1 cellular context compared by ENCODE assay signal in the genomic region with DNA sequence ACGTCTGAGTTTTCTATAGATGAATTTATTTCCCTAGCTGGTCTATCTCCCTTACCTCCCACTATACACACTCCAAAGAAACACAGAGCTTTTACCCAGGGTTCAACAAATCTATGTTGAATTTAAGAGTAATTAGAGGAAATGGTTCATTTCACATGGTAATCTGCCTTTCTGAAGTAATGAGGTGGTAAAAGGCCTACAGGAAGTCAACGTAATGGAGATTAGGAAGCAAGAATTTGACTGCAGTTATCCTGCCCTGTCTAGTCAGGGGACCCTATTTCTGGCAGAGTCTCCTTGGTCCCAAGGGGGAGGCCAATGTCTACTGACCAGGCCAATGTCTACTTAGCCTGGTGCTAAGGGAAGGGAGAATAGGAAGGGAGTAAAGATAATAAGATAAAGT.
TF ChIP-seq lines count a peak whose summit lies in the region.

No MANE protein-coding gene starts in this region.

TF ChIP-seq in WTC11, 78 proteins besides CTCF, POLR2A, EP300 and RAD21 (continued from another document):
- TF ChIP-seq, protein P1, sequence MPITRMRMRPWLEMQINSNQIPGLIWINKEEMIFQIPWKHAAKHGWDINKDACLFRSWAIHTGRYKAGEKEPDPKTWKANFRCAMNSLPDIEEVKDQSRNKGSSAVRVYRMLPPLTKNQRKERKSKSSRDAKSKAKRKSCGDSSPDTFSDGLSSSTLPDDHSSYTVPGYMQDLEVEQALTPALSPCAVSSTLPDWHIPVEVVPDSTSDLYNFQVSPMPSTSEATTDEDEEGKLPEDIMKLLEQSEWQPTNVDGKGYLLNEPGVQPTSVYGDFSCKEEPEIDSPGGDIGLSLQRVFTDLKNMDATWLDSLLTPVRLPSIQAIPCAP (CRISPR knock-in tag; IDR thresholded peaks at IDR 0.05), result no peak
- no peak for TF ChIP-seq CBFB (CRISPR knock-in tag; IDR thresholded peaks at IDR 0.05; ENCODE audit: low read depth)
- TF ChIP-seq, protein P2, sequence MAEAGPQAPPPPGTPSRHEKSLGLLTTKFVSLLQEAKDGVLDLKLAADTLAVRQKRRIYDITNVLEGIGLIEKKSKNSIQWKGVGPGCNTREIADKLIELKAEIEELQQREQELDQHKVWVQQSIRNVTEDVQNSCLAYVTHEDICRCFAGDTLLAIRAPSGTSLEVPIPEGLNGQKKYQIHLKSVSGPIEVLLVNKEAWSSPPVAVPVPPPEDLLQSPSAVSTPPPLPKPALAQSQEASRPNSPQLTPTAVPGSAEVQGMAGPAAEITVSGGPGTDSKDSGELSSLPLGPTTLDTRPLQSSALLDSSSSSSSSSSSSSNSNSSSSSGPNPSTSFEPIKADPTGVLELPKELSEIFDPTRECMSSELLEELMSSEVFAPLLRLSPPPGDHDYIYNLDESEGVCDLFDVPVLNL (CRISPR knock-in tag; IDR thresholded peaks at IDR 0.05; ENCODE audit: borderline replicate concordance, low read depth), result no peak
